Comparison of ENCODE assay signal across 39 cellular contexts in genomic region chr1:213874789-213875188, GRCh38.
"Had no signal": no experiment of that assay in that cellular context is flagged by ENCODE, and none has a peak within 500 bp of the region (broad histone marks: within the 10 kb centered on the region; RNA-seq: fewer than 3 reads in every experiment).

No MANE protein-coding gene starts in this region.

- H3K4me3 Mint-ChIP-seq: activated naive CD4-positive, alpha-beta T cell treated with anti-CD3 and anti-CD28 coated beads for 36 hours; activated naive CD4-positive, alpha-beta T cell treated with anti-CD3 and anti-CD28 coated beads, Interleukin-2, amount 10 ng/mL, durations not matched to agents 7 days and 5 days; activated naive CD4-positive, alpha-beta T cell treated with anti-CD3 and anti-CD28 coated beads, Interleukin-2, amount 50 U/mL, for 24 hours; activated naive CD8-positive, alpha-beta T cell; activated naive CD8-positive, alpha-beta T cell treated with anti-CD3 and anti-CD28 coated beads for 36 hours; activated naive CD8-positive, alpha-beta T cell treated with anti-CD3 and anti-CD28 coated beads, Interleukin-2, amount 10 ng/mL, durations not matched to agents 7 days and 5 days; activated naive CD8-positive, alpha-beta T cell treated with anti-CD3 and anti-CD28 coated beads, Interleukin-2, amount 50 U/mL, for 24 hours; activated T-cell treated with anti-CD3 and anti-CD28 coated beads, Interleukin-2, amount 50 U/mL, for 24 hours; activated T-cell treated with anti-CD3 and anti-CD28 coated beads, Interleukin-2, amount 50 U/mL, for 4 hours; activated T-cell treated with anti-CD3 and anti-CD28 coated beads, Interleukin-2, amount 50 U/mL, for 72 hours; activated T-helper 1 cell treated with anti-CD3 and anti-CD28 coated beads, Interleukin-12 subunit alpha, Interleukin-12 subunit beta, Interleukin-2, Interleukin-4 antibody, amounts not matched to agents 30 ng/mL and 10 ng/mL and 1 ng/mL, durations not matched to agents 14 hours and 24 hours and 36 hours; activated T-helper 17 cell treated with anti-CD3 and anti-CD28 coated beads, Interleukin-2, amount 50 U/mL, for 72 hours; brain; central memory CD8-positive, alpha-beta T cell had no signal

- H3K4me1 Mint-ChIP-seq: activated T-helper 17 cell treated with anti-CD3 and anti-CD28 coated beads, Interleukin-2, amount 50 U/mL, for 72 hours; central memory CD8-positive, alpha-beta T cell had no signal

- DNase-seq: activated effector memory CD4-positive, alpha-beta T cell treated with anti-CD3 and anti-CD28 coated beads, Interleukin-2, amount 50 U/mL, for 16 hours; activated effector memory CD4-positive, alpha-beta T cell treated with Interleukin-2 at 50 U/mL for 16 hours; activated gamma-delta T cell; activated gamma-delta T cell treated with Interleukin-2 at 50 U/mL for 16 hours; activated naive CD4-positive, alpha-beta T cell; activated naive CD4-positive, alpha-beta T cell treated with anti-CD3 and anti-CD28 coated beads for 36 hours; activated naive CD4-positive, alpha-beta T cell treated with anti-CD3 and anti-CD28 coated beads, Interleukin-2, amount 10 ng/mL, durations not matched to agents 7 days and 5 days; activated naive CD4-positive, alpha-beta T cell treated with anti-CD3 and anti-CD28 coated beads, Interleukin-2, amount 50 U/mL, for 16 hours; activated naive CD4-positive, alpha-beta T cell treated with Interleukin-2 at 50 U/mL for 16 hours; activated naive CD8-positive, alpha-beta T cell treated with anti-CD3 and anti-CD28 coated beads for 36 hours; activated naive CD8-positive, alpha-beta T cell treated with anti-CD3 and anti-CD28 coated beads, Interleukin-2, amount 10 ng/mL, durations not matched to agents 7 days and 5 days; activated naive CD8-positive, alpha-beta T cell treated with anti-CD3 and anti-CD28 coated beads, Interleukin-2, amount 50 U/mL, for 24 hours; activated T-cell treated with anti-CD3 and anti-CD28 coated beads for 4 hours; activated T-cell treated with anti-CD3 and anti-CD28 coated beads, Interleukin-2, amount 50 U/mL, for 1 hour; activated T-cell treated with anti-CD3 and anti-CD28 coated beads, Interleukin-2, amount 50 U/mL, for 24 hours; activated T-cell treated with anti-CD3 and anti-CD28 coated beads, Interleukin-2, amount 50 U/mL, for 4 hours; activated T-cell treated with anti-CD3 and anti-CD28 coated beads, Interleukin-2, amount 50 U/mL, for 48 hours; activated T-cell treated with anti-CD3 and anti-CD28 coated beads, Interleukin-2, amount 50 U/mL, for 72 hours; adrenal gland; amniotic stem cell; amygdala; anterior cingulate cortex; aorta; body of pancreas; brain microvascular endothelial cell; caudate nucleus; central memory CD4-positive, alpha-beta T cell; cerebellar nuclear complex had no signal

- H3K36me3 Mint-ChIP-seq: activated naive CD4-positive, alpha-beta T cell treated with anti-CD3 and anti-CD28 coated beads, Interleukin-2, amount 10 ng/mL, durations not matched to agents 7 days and 5 days; activated naive CD4-positive, alpha-beta T cell treated with anti-CD3 and anti-CD28 coated beads, Interleukin-2, amount 50 U/mL, for 24 hours; activated naive CD4-positive, alpha-beta T cell treated with anti-CD3 and anti-CD28 coated beads, Interleukin-2, amount 50 U/mL, for 72 hours; activated naive CD8-positive, alpha-beta T cell; activated naive CD8-positive, alpha-beta T cell treated with anti-CD3 and anti-CD28 coated beads for 36 hours; activated naive CD8-positive, alpha-beta T cell treated with anti-CD3 and anti-CD28 coated beads, Interleukin-2, amount 10 ng/mL, durations not matched to agents 7 days and 5 days; brain had no signal

- H3K9me3 Mint-ChIP-seq: activated naive CD4-positive, alpha-beta T cell treated with anti-CD3 and anti-CD28 coated beads for 36 hours; activated naive CD4-positive, alpha-beta T cell treated with anti-CD3 and anti-CD28 coated beads, Interleukin-2, amount 10 ng/mL, durations not matched to agents 7 days and 5 days; activated naive CD4-positive, alpha-beta T cell treated with anti-CD3 and anti-CD28 coated beads, Interleukin-2, amount 50 U/mL, for 24 hours; activated naive CD8-positive, alpha-beta T cell treated with anti-CD3 and anti-CD28 coated beads for 36 hours; activated naive CD8-positive, alpha-beta T cell treated with anti-CD3 and anti-CD28 coated beads, Interleukin-2, amount 10 ng/mL, durations not matched to agents 7 days and 5 days; activated naive CD8-positive, alpha-beta T cell treated with anti-CD3 and anti-CD28 coated beads, Interleukin-2, amount 50 U/mL, for 24 hours; activated T-cell treated with anti-CD3 and anti-CD28 coated beads, Interleukin-2, amount 50 U/mL, for 24 hours; activated T-cell treated with anti-CD3 and anti-CD28 coated beads, Interleukin-2, amount 50 U/mL, for 4 hours; activated T-helper 1 cell treated with anti-CD3 and anti-CD28 coated beads, Interleukin-12 subunit alpha, Interleukin-12 subunit beta, Interleukin-2, Interleukin-4 antibody, amounts not matched to agents 30 ng/mL and 10 ng/mL and 1 ng/mL, durations not matched to agents 14 hours and 24 hours and 36 hours; activated T-helper 2 cell treated with anti-CD3 and anti-CD28 coated beads, Interferon-gamma antibody, Interleukin-2, Interleukin-4, amounts not matched to agents 10 μg/mL and 5 μg/mL and 100 μg/mL, durations not matched to agents 14 hours and 24 hours and 36 hours had no signal

- H3K36me3 ChIP-seq: adrenal gland, ascending aorta, brain microvascular endothelial cell, breast epithelium, cardiac muscle cell had no signal

- H3K27ac ChIP-seq: adrenal gland, ascending aorta, body of pancreas, brain microvascular endothelial cell, breast epithelium, cardiac muscle cell had no signal

- H3K27ac Mint-ChIP-seq: activated naive CD4-positive, alpha-beta T cell treated with anti-CD3 and anti-CD28 coated beads for 36 hours; activated naive CD4-positive, alpha-beta T cell treated with anti-CD3 and anti-CD28 coated beads, Interleukin-2, amount 10 ng/mL, durations not matched to agents 7 days and 5 days; activated naive CD8-positive, alpha-beta T cell; activated naive CD8-positive, alpha-beta T cell treated with anti-CD3 and anti-CD28 coated beads for 36 hours; activated naive CD8-positive, alpha-beta T cell treated with anti-CD3 and anti-CD28 coated beads, Interleukin-2, amount 10 ng/mL, durations not matched to agents 7 days and 5 days; activated naive CD8-positive, alpha-beta T cell treated with anti-CD3 and anti-CD28 coated beads, Interleukin-2, amount 50 U/mL, for 24 hours; activated T-cell treated with anti-CD3 and anti-CD28 coated beads, Interleukin-2, amount 50 U/mL, for 24 hours; activated T-cell treated with anti-CD3 and anti-CD28 coated beads, Interleukin-2, amount 50 U/mL, for 72 hours; activated T-helper 1 cell treated with anti-CD3 and anti-CD28 coated beads, Interleukin-12 subunit alpha, Interleukin-12 subunit beta, Interleukin-2, Interleukin-4 antibody, amounts not matched to agents 30 ng/mL and 10 ng/mL and 1 ng/mL, durations not matched to agents 14 hours and 24 hours and 36 hours; activated T-helper 17 cell treated with anti-CD3 and anti-CD28 coated beads, Interleukin-2, amount 50 U/mL, for 72 hours; activated T-helper 2 cell treated with anti-CD3 and anti-CD28 coated beads, Interferon-gamma antibody, Interleukin-2, Interleukin-4, amounts not matched to agents 10 μg/mL and 5 μg/mL and 100 μg/mL, durations not matched to agents 14 hours and 24 hours and 36 hours; brain had no signal

- H3K4me1 ChIP-seq: adrenal gland, ascending aorta, body of pancreas, breast epithelium had no signal

- H3K4me3 ChIP-seq: adrenal gland, ascending aorta, body of pancreas, breast epithelium, cardiac muscle cell had no signal

- H3K9me3 ChIP-seq: adrenal gland, ascending aorta, body of pancreas, breast epithelium had no signal

- H3K27me3 ChIP-seq: adrenal gland, ascending aorta, body of pancreas, brain microvascular endothelial cell, breast epithelium, cardiac muscle cell had no signal

- ATAC-seq: activated naive CD4-positive, alpha-beta T cell treated with anti-CD3 and anti-CD28 coated beads, Interleukin-2, amount 50 U/mL, for 72 hours; activated naive CD8-positive, alpha-beta T cell treated with anti-CD3 and anti-CD28 coated beads, Interleukin-2, amount 50 U/mL, for 24 hours; activated T-cell treated with anti-CD3 and anti-CD28 coated beads, Interleukin-2, amount 50 U/mL, for 4 hours; activated T-cell treated with anti-CD3 and anti-CD28 coated beads, Interleukin-2, amount 50 U/mL, for 72 hours; activated T-helper 17 cell treated with anti-CD3 and anti-CD28 coated beads, Interleukin-2, amount 50 U/mL, for 72 hours; body of pancreas had no signal

- H3K27me3 Mint-ChIP-seq: activated naive CD4-positive, alpha-beta T cell treated with anti-CD3 and anti-CD28 coated beads, Interleukin-2, amount 10 ng/mL, durations not matched to agents 7 days and 5 days; activated naive CD4-positive, alpha-beta T cell treated with anti-CD3 and anti-CD28 coated beads, Interleukin-2, amount 50 U/mL, for 24 hours; activated naive CD8-positive, alpha-beta T cell; activated naive CD8-positive, alpha-beta T cell treated with anti-CD3 and anti-CD28 coated beads for 36 hours; activated naive CD8-positive, alpha-beta T cell treated with anti-CD3 and anti-CD28 coated beads, Interleukin-2, amount 10 ng/mL, durations not matched to agents 7 days and 5 days; activated naive CD8-positive, alpha-beta T cell treated with anti-CD3 and anti-CD28 coated beads, Interleukin-2, amount 50 U/mL, for 24 hours; activated T-cell treated with anti-CD3 and anti-CD28 coated beads, Interleukin-2, amount 50 U/mL, for 24 hours; activated T-helper 17 cell treated with anti-CD3 and anti-CD28 coated beads, Interleukin-2, amount 50 U/mL, for 72 hours; central memory CD8-positive, alpha-beta T cell had no signal
